In the genomic region with DNA sequence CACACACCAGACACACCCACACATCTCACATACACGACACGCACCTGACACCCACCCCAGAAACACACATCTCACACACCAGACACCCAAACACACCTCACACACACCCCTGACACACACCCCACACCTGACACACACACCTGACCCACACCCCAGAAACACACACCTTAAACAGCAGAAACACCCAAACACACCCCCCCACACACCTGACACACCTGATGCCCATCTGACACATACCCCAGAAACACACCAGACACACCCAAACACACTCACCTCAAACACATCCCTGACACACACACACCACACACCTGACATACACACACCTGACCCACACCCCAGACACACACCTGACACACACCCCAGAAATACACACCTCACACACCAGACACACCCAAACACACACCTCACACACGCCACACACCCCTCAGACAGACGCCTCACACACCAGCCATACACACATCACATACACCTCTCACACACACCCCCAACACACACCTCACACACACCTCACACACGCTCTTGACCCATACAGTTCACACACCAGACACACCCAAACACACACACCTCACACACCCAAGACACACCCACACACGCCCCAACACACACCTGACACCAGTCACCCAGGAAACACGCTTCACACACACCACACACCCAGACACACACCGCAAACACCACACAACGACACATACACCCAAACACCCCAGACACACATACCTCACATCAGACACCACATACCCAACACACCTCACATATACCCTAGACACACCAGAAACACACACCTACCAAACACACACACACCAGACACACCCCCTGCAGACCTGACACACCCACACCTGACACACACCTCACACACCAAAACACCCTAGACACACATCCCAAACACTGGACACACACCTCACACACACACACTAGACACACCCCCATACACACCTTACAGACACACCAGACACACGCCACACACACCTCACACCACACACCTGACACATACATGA, we compare ENCODE assay signal across 1 cellular context.
A peak's percentile ranks its signal among the peaks of the same experiment; 100 is the strongest.
TF ChIP-seq lines count a peak whose summit lies in the region.

No MANE protein-coding gene starts in this region.

TF ChIP-seq in HEK293, 187 proteins besides CTCF, POLR2A, EP300 and RAD21 (continued from another document):
- TF ChIP-seq ZNF488 (tag by site-specific recombination; IDR thresholded peaks at IDR 0.05) (0 out of 2 replicates have a peak, but pooled peaks have one; percentile 27), ZBTB20 (tag by site-specific recombination; IDR thresholded peaks at IDR 0.05) (no peak), KLF1 (tag by site-specific recombination; IDR thresholded peaks at IDR 0.05) (peak; percentile 83), ZFP41 (tag by site-specific recombination; IDR thresholded peaks at IDR 0.05; ENCODE audit: borderline replicate concordance) (no peak), ZNF211 (tag by site-specific recombination; IDR thresholded peaks at IDR 0.05; ENCODE audit: low read depth) (no peak), ZNF514 (tag by site-specific recombination; IDR thresholded peaks at IDR 0.05) (no peak), ZNF311 (tag by site-specific recombination; IDR thresholded peaks at IDR 0.05; ENCODE audit: borderline replicate concordance) (no peak), ZNF670 (tag by site-specific recombination; IDR thresholded peaks at IDR 0.05; ENCODE audit: low read depth) (0 out of 2 replicates have a peak, but pooled peaks have one; percentile 58), ZNF558 (tag by site-specific recombination; IDR thresholded peaks at IDR 0.05) (no peak), KLF9 (tag by site-specific recombination; IDR thresholded peaks at IDR 0.05; ENCODE audit: low read depth) (peak; percentile 95), ZNF624 (tag by site-specific recombination; IDR thresholded peaks at IDR 0.05) (no peak), REPIN1 (tag by site-specific recombination; IDR thresholded peaks at IDR 0.05; ENCODE audit: low read depth) (no peak), KLF8 (tag by site-specific recombination; IDR thresholded peaks at IDR 0.05) (peak; percentile 93), ZFHX2 (tag by site-specific recombination; conservative IDR thresholded peaks at IDR 0.05) (peak; percentile 37), ZNF248 (tag by site-specific recombination; IDR thresholded peaks at IDR 0.05) (0 out of 2 replicates have a peak, but pooled peaks have one; percentile 9), ZFP37 (tag by site-specific recombination; IDR thresholded peaks at IDR 0.05) (no peak), ZNF274 (IDR thresholded peaks at IDR 0.05; ENCODE audit: low read length) (no peak), ZNF274 (tag by site-specific recombination; IDR thresholded peaks at IDR 0.05; ENCODE audit: borderline replicate concordance) (0 out of 2 replicates have a peak, but pooled peaks have one; percentile 56), ZNF37A (tag by site-specific recombination; IDR thresholded peaks at IDR 0.05) (no peak), SCRT2 (tag by site-specific recombination; IDR thresholded peaks at IDR 0.05) (no peak)
- TF ChIP-seq, protein P1, sequence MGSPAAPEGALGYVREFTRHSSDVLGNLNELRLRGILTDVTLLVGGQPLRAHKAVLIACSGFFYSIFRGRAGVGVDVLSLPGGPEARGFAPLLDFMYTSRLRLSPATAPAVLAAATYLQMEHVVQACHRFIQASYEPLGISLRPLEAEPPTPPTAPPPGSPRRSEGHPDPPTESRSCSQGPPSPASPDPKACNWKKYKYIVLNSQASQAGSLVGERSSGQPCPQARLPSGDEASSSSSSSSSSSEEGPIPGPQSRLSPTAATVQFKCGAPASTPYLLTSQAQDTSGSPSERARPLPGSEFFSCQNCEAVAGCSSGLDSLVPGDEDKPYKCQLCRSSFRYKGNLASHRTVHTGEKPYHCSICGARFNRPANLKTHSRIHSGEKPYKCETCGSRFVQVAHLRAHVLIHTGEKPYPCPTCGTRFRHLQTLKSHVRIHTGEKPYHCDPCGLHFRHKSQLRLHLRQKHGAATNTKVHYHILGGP (tag by site-specific recombination; IDR thresholded peaks at IDR 0.05): 0 out of 2 replicates have a peak, but pooled peaks have one; percentile 5
- TF ChIP-seq, protein P2, sequence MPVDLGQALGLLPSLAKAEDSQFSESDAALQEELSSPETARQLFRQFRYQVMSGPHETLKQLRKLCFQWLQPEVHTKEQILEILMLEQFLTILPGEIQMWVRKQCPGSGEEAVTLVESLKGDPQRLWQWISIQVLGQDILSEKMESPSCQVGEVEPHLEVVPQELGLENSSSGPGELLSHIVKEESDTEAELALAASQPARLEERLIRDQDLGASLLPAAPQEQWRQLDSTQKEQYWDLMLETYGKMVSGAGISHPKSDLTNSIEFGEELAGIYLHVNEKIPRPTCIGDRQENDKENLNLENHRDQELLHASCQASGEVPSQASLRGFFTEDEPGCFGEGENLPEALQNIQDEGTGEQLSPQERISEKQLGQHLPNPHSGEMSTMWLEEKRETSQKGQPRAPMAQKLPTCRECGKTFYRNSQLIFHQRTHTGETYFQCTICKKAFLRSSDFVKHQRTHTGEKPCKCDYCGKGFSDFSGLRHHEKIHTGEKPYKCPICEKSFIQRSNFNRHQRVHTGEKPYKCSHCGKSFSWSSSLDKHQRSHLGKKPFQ (tag by site-specific recombination; IDR thresholded peaks at IDR 0.05): no peak; the same call in 1 of the 2 replicates
- TF ChIP-seq, protein P3, sequence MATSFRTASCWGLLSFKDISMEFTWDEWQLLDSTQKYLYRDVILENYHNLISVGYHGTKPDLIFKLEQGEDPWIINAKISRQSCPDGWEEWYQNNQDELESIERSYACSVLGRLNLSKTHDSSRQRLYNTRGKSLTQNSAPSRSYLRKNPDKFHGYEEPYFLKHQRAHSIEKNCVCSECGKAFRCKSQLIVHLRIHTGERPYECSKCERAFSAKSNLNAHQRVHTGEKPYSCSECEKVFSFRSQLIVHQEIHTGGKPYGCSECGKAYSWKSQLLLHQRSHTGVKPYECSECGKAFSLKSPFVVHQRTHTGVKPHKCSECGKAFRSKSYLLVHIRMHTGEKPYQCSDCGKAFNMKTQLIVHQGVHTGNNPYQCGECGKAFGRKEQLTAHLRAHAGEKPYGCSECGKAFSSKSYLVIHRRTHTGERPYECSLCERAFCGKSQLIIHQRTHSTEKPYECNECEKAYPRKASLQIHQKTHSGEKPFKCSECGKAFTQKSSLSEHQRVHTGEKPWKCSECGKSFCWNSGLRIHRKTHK (tag by site-specific recombination; IDR thresholded peaks at IDR 0.05): 0 out of 2 replicates have a peak, but pooled peaks have one; percentile 12
- TF ChIP-seq, protein P4, sequence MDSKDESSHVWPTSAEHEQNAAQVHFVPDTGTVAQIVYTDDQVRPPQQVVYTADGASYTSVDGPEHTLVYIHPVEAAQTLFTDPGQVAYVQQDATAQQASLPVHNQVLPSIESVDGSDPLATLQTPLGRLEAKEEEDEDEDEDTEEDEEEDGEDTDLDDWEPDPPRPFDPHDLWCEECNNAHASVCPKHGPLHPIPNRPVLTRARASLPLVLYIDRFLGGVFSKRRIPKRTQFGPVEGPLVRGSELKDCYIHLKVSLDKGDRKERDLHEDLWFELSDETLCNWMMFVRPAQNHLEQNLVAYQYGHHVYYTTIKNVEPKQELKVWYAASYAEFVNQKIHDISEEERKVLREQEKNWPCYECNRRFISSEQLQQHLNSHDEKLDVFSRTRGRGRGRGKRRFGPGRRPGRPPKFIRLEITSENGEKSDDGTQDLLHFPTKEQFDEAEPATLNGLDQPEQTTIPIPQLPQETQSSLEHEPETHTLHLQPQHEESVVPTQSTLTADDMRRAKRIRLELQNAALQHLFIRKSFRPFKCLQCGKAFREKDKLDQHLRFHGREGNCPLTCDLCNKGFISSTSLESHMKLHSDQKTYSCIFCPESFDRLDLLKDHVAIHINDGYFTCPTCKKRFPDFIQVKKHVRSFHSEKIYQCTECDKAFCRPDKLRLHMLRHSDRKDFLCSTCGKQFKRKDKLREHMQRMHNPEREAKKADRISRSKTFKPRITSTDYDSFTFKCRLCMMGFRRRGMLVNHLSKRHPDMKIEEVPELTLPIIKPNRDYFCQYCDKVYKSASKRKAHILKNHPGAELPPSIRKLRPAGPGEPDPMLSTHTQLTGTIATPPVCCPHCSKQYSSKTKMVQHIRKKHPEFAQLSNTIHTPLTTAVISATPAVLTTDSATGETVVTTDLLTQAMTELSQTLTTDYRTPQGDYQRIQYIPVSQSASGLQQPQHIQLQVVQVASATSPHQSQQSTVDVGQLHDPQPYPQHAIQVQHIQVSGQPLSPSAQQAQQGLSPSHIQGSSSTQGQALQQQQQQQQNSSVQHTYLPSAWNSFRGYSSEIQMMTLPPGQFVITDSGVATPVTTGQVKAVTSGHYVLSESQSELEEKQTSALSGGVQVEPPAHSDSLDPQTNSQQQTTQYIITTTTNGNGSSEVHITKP (tag by site-specific recombination; IDR thresholded peaks at IDR 0.05): no peak
TF ChIP-seq in HEK293: peak in this region for 13.
